Comparison of ENCODE assay signal across 19 cellular contexts in genomic region chr5:131367219-131367860, GRCh38.
DNase-seq lines count a peak whose midpoint lies in the region; ATAC-seq lines count a peak whose summit lies in the region.
"Had no signal": no experiment of that assay in that cellular context is flagged by ENCODE, and none has a peak within 500 bp of the region (broad histone marks: within the 10 kb centered on the region; RNA-seq: fewer than 3 reads in every experiment).

No MANE protein-coding gene starts in this region.

- H3K9me3 Mint-ChIP-seq in activated T-cell treated with anti-CD3 and anti-CD28 coated beads, Interleukin-2, amount 50 U/mL, for 4 hours, result no peaks in the 10 kb centered on the region
- peaks cover 0 to 3% (median 0%) of the 10 kb centered on the region in 3 donors for H3K9me3 Mint-ChIP-seq in T-cell
- no peaks in the 10 kb centered on the region for H3K9me3 Mint-ChIP-seq in central memory CD8-positive, alpha-beta T cell
- peaks cover 2% of the 10 kb centered on the region for H3K9me3 Mint-ChIP-seq in stimulated activated memory B cell treated with anti-CD40 and anti-IgM and Interleukin-4, amounts not matched to agents 10 μg/mL and 1 μg/mL and 100 μg/mL, for 72 hours

- peak in 1 of 2 donors; percentile 39 for ATAC-seq in activated T-cell treated with anti-CD3 and anti-CD28 coated beads, Interleukin-2, amount 50 U/mL, for 4 hours
- ATAC-seq in T-cell (replicated peaks in 1 of 4), result no peak
- no peak for ATAC-seq in central memory CD8-positive, alpha-beta T cell (replicated peaks; ENCODE audit: extremely low read depth, poor library complexity, severe bottlenecking)
- no peak for ATAC-seq in stimulated activated memory B cell treated with anti-CD40 and anti-IgM and Interleukin-4, amounts not matched to agents 10 μg/mL and 1 μg/mL and 100 μg/mL, for 72 hours
- ATAC-seq: sciatic nerve had no signal

- POLR2A ChIA-PET in T-cell (lab: Charles Lee), result interaction anchor here in 1 of 2 donors (0.9 kb wide), 1 partner anchor 9 kb away, joined by 3 read pairs; no protein-coding TSS in a partner anchor

- H3K36me3 Mint-ChIP-seq in activated T-cell treated with anti-CD3 and anti-CD28 coated beads, Interleukin-2, amount 50 U/mL, for 4 hours (ENCODE audit: insufficient read depth), result peaks cover 40% of the 10 kb centered on the region
- H3K36me3 Mint-ChIP-seq in T-cell, result peaks cover 55% of the 10 kb centered on the region
- H3K36me3 Mint-ChIP-seq in central memory CD8-positive, alpha-beta T cell (ENCODE audit: insufficient read depth), result peaks cover 40% of the 10 kb centered on the region
- H3K36me3 Mint-ChIP-seq in stimulated activated memory B cell treated with anti-CD40 and anti-IgM and Interleukin-4, amounts not matched to agents 10 μg/mL and 1 μg/mL and 100 μg/mL, for 72 hours, result peaks cover 64% of the 10 kb centered on the region

- peak overlapping the region; percentile 53 to 72 for H3K27ac Mint-ChIP-seq in T-cell
- peak overlapping the region; percentile 89 for H3K27ac Mint-ChIP-seq in central memory CD8-positive, alpha-beta T cell (ENCODE audit: low read depth)
- H3K27ac Mint-ChIP-seq in stimulated activated memory B cell treated with anti-CD40 and anti-IgM and Interleukin-4, amounts not matched to agents 10 μg/mL and 1 μg/mL and 100 μg/mL, for 72 hours, result peak overlapping the region; percentile 10

- CTCF ChIA-PET in T-cell (lab: Charles Lee), result interaction anchor here in 1 of 2 donors (1.8 kb wide), 1 partner anchor 15 kb away, joined by 9 read pairs; no protein-coding TSS in a partner anchor

- H3K27me3 Mint-ChIP-seq in activated T-cell treated with anti-CD3 and anti-CD28 coated beads, Interleukin-2, amount 50 U/mL, for 4 hours (ENCODE audit: low read depth), result no peaks in the 10 kb centered on the region
- H3K27me3 Mint-ChIP-seq in T-cell, result no peaks in the 10 kb centered on the region
- no peaks in the 10 kb centered on the region for H3K27me3 Mint-ChIP-seq in central memory CD8-positive, alpha-beta T cell
- H3K27me3 Mint-ChIP-seq in stimulated activated memory B cell treated with anti-CD40 and anti-IgM and Interleukin-4, amounts not matched to agents 10 μg/mL and 1 μg/mL and 100 μg/mL, for 72 hours, result no peaks in the 10 kb centered on the region

- peaks cover 81% of the 10 kb centered on the region for H3K4me1 Mint-ChIP-seq in activated T-cell treated with anti-CD3 and anti-CD28 coated beads, Interleukin-2, amount 50 U/mL, for 4 hours (ENCODE audit: low read depth)
- peaks cover 89 to 92% (median 90%) of the 10 kb centered on the region in 3 donors for H3K4me1 Mint-ChIP-seq in T-cell
- H3K4me1 Mint-ChIP-seq in central memory CD8-positive, alpha-beta T cell, result peaks cover 79% of the 10 kb centered on the region
- peaks cover 77% of the 10 kb centered on the region for H3K4me1 Mint-ChIP-seq in stimulated activated memory B cell treated with anti-CD40 and anti-IgM and Interleukin-4, amounts not matched to agents 10 μg/mL and 1 μg/mL and 100 μg/mL, for 72 hours

- H3K4me3 Mint-ChIP-seq in activated T-cell treated with anti-CD3 and anti-CD28 coated beads, Interleukin-2, amount 50 U/mL, for 4 hours, result peak overlapping the region; percentile 16
- peak overlapping the region; percentile 9 to 55 (median 44) for H3K4me3 Mint-ChIP-seq in T-cell
- H3K4me3 Mint-ChIP-seq in central memory CD8-positive, alpha-beta T cell, result peak overlapping the region; percentile 37
- H3K4me3 Mint-ChIP-seq in stimulated activated memory B cell treated with anti-CD40 and anti-IgM and Interleukin-4, amounts not matched to agents 10 μg/mL and 1 μg/mL and 100 μg/mL, for 72 hours, result no peak overlapping the region

- DNase-seq in activated T-cell treated with anti-CD3 and anti-CD28 coated beads, Interleukin-2, amount 50 U/mL, for 4 hours, result no peak
- DNase-seq in activated T-cell treated with anti-CD3 and anti-CD28 coated beads, Interleukin-2, amount 50 U/mL, for 1 hour, result no peak
- DNase-seq in T-cell, result no peak
- DNase-seq in central memory CD8-positive, alpha-beta T cell (ENCODE audit: low spot score in 2 of 2), result no peak
- DNase-seq in DMS79 (lab: John Stamatoyannopoulos, UW), result no peak
- DNase-seq in stimulated activated CD4-positive, alpha-beta T cell treated with anti-CD3 and anti-CD28 coated beads, Interleukin-12 subunit alpha, Interleukin-12 subunit beta, amount 100 ng/mL, for 4 hours, result no peak
- no peak for DNase-seq in NCI-H2171 treated with DMSO at 0.1 percent for 48 hours (lab: John Stamatoyannopoulos, UW)
- DNase-seq: ACHN; central memory CD4-positive, alpha-beta T cell; effector CD4-positive, alpha-beta T cell; HCEC 1CT; Kasumi-1; mucosa of descending colon; NCI-H774; ovary; PC-9; stimulated activated CD4-positive, alpha-beta T cell treated with anti-CD3 and anti-CD28 coated beads, Interleukin-1b, Interleukin-23, amount 100 ng/mL, for 48 hours had no signal

Comparison
In these comparisons a context has a peak if more than half of its experiments do, and no peak if none do; other contexts are left out.
1. H3K27ac Mint-ChIP-seq: peak in every context shown above with its lines; median percentile 89 in central memory CD8-positive, alpha-beta T cell; 62 in T-cell; 10 in stimulated activated memory B cell treated with anti-CD40 and anti-IgM and Interleukin-4, amounts not matched to agents 10 μg/mL and 1 μg/mL and 100 μg/mL, for 72 hours.